16 cellular contexts compared by ENCODE assay signal in the genomic region with DNA sequence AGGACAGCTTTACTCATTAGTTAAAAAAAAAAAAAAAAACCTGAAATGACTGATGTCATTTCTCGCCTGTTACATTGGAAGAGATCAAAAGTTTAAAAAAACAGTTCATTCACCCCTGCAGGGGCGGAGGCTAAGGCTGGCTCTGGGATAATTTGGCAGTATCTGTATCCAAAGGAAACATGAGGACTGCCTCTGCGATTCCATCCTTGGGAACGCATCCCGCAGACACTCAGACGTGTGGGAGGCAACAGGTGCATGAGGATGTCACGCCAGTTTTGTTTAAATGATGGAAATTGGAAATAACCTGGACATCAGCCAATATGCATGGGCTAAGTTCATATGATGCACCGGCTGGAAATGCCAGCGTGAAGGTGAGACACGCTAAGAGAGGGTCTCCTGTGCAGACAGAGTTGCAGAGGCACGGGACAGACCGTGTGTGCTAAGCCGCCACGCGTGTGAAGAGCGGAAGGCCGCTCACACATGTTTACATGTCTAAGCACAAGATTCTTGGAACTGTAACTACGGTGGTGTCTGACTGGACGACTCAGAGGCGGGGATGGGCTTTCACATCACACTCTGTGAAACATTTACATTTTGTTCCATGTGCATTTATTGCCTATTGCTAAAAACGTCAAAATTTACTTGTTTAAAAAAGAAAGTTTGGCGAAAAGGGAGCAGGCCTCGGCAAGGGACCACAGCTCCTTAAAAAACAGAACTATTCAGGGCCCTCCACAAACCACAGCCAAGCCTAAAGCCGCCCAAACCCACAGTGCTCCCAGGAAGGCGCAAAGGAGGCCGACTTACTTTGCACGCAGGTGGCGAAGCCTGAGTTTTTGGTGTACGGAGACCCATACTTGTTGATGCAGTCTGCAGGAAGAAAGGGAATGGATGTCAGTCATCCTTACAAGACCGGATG. TPM values are rescaled to one million over a fixed set of nuclear protein-coding genes. Genes with fewer than 3 reads are reported as not detected.
DNase-seq lines count a peak whose midpoint lies in the region; ATAC-seq and TF ChIP-seq lines count a peak whose summit lies in the region.
"Had no signal": no experiment of that assay in that cellular context is flagged by ENCODE, and none has a peak within 500 bp of the region (broad histone marks: within the 10 kb centered on the region; RNA-seq: fewer than 3 reads in every experiment).

No MANE protein-coding gene starts in this region.

- H3K4me3 Mint-ChIP-seq in CD4-positive, CD25-positive, alpha-beta regulatory T cell, result peak overlapping the region in 3 of 4 donors; percentile 67 to 79 (median 74)
- peak overlapping the region; percentile 59 for H3K4me3 Mint-ChIP-seq in activated naive CD8-positive, alpha-beta T cell
- no peak overlapping the region for H3K4me3 Mint-ChIP-seq in mesothelial cell of epicardium
- H3K4me3 Mint-ChIP-seq: GM23338 had no signal

- no peaks in the 10 kb centered on the region for H3K27me3 ChIP-seq in CD4-positive, CD25-positive, alpha-beta regulatory T cell (ENCODE audit: control insufficient read depth, insufficient read depth, low read length)
- H3K27me3 ChIP-seq in H7 (ENCODE audit: control insufficient read depth, insufficient read depth, low read length), result no peaks in the 10 kb centered on the region
- H3K27me3 ChIP-seq: sigmoid colon had no signal

- H3K36me3 Mint-ChIP-seq in CD4-positive, CD25-positive, alpha-beta regulatory T cell, result no peaks in the 10 kb centered on the region
- H3K36me3 Mint-ChIP-seq in activated naive CD8-positive, alpha-beta T cell, result no peaks in the 10 kb centered on the region
- H3K36me3 Mint-ChIP-seq in mesothelial cell of epicardium, result no peaks in the 10 kb centered on the region

- H3K9me3 Mint-ChIP-seq in CD4-positive, CD25-positive, alpha-beta regulatory T cell, result peaks cover 0 to 4% (median 0%) of the 10 kb centered on the region in 7 donors
- no peaks in the 10 kb centered on the region for H3K9me3 Mint-ChIP-seq in activated naive CD8-positive, alpha-beta T cell (ENCODE audit: low read depth)
- H3K9me3 Mint-ChIP-seq in mesothelial cell of epicardium, result no peaks in the 10 kb centered on the region
- H3K9me3 Mint-ChIP-seq: GM23338 had no signal

- H3K4me1 Mint-ChIP-seq in CD4-positive, CD25-positive, alpha-beta regulatory T cell, result peaks cover 9 to 57% (median 17%) of the 10 kb centered on the region in 4 donors
- peaks cover 38% of the 10 kb centered on the region for H3K4me1 Mint-ChIP-seq in activated naive CD8-positive, alpha-beta T cell (ENCODE audit: low read depth)
- H3K4me1 Mint-ChIP-seq in mesothelial cell of epicardium, result peaks cover 19% of the 10 kb centered on the region

- H3K4me1 ChIP-seq in CD4-positive, CD25-positive, alpha-beta regulatory T cell (ENCODE audit: control insufficient read depth, insufficient read depth, low read length, poor library complexity, severe bottlenecking), result peaks cover 28% of the 10 kb centered on the region

- peaks cover 11% of the 10 kb centered on the region for H3K27me3 Mint-ChIP-seq in CD4-positive, CD25-positive, alpha-beta regulatory T cell
- H3K27me3 Mint-ChIP-seq in activated naive CD8-positive, alpha-beta T cell, result peaks cover 3% of the 10 kb centered on the region
- no peaks in the 10 kb centered on the region for H3K27me3 Mint-ChIP-seq in mesothelial cell of epicardium (ENCODE audit: low read depth)

- no peak for TF ChIP-seq CTCF in mesothelial cell of epicardium (IDR thresholded peaks at IDR 0.05; ENCODE audit: unreplicated experiment)

- H3K36me3 ChIP-seq in CD4-positive, CD25-positive, alpha-beta regulatory T cell (ENCODE audit: control insufficient read depth, insufficient read depth, low read length), result no peaks in the 10 kb centered on the region
- H3K36me3 ChIP-seq in H7 (replicated peaks; ENCODE audit: control insufficient read depth, insufficient read depth, low read length), result no peaks in the 10 kb centered on the region

- peak overlapping the region; percentile 73 for H3K4me3 ChIP-seq in CD4-positive, CD25-positive, alpha-beta regulatory T cell (ENCODE audit: low read depth, low read length)
- H3K4me3 ChIP-seq in H7 (ENCODE audit: insufficient read depth, low read depth, low read length), result no peak overlapping the region
- H3K4me3 ChIP-seq: GM23338, sigmoid colon had no signal

- DNase-seq in CD4-positive, CD25-positive, alpha-beta regulatory T cell, result no peak
- DNase-seq in H7 (peak; percentile 22), mesothelial cell of epicardium (ENCODE audit: low spot score in 2 of 2, unreplicated experiment in 2 of 2) (peak in 1 of 2 experiments; percentile 8), NCI-H187 treated with DMSO at 0.1 percent for 48 hours (lab: John Stamatoyannopoulos, UW) (no peak), NCI-H1694 treated with DMSO at 0.1 percent for 48 hours (lab: John Stamatoyannopoulos, UW) (no peak)
- DNase-seq: activated CD8-positive, alpha-beta memory T cell treated with anti-CD3 and anti-CD28 coated beads, Interleukin-2, amount 50 U/mL, for 4 hours; foreskin fibroblast; NCI-H187; SHP77; sigmoid colon had no signal

- no peak overlapping the region for H3K27ac ChIP-seq in CD4-positive, CD25-positive, alpha-beta regulatory T cell (ENCODE audit: insufficient read depth, low read length, poor library complexity, severe bottlenecking)
- H3K27ac ChIP-seq: KMS-11 had no signal

- H3K27ac Mint-ChIP-seq in CD4-positive, CD25-positive, alpha-beta regulatory T cell, result peak overlapping the region in 2 of 3 donors; percentile 62 to 71
- H3K27ac Mint-ChIP-seq in activated naive CD8-positive, alpha-beta T cell, result no peak overlapping the region
- peak overlapping the region; percentile 16 for H3K27ac Mint-ChIP-seq in mesothelial cell of epicardium
- H3K27ac Mint-ChIP-seq: CD14-positive monocyte had no signal

- no peaks in the 10 kb centered on the region for H3K9me3 ChIP-seq in CD4-positive, CD25-positive, alpha-beta regulatory T cell (ENCODE audit: control insufficient read depth in 2 of 2, low read length in 2 of 2)
- H3K9me3 ChIP-seq: sigmoid colon had no signal

- ATAC-seq in CD4-positive, CD25-positive, alpha-beta regulatory T cell (ENCODE audit: low read depth in 2 of 2), result no peak
- ATAC-seq in HG02973 (IDR thresholded peaks at IDR 0.05; ENCODE audit: unreplicated experiment) (no peak), HG02981 (IDR thresholded peaks at IDR 0.05; ENCODE audit: unreplicated experiment) (no peak)
- ATAC-seq: GM23338 had no signal

RNA-seq across cellular contexts. Expression of a gene that starts 17.9 kb away (rescaled TPM):
- 2.8 TPM for total RNA-seq in CD4-positive, CD25-positive, alpha-beta regulatory T cell
- polyA plus RNA-seq in CD4-positive, CD25-positive, alpha-beta regulatory T cell, result under 1 TPM in 2 of 4 donors, not detected in 2; 0.29 to 0.34 TPM
- total RNA-seq in H7 (2014; rRNA removed; shearing (Covaris generic)), result 9.1 and 15.1 TPM in 2 replicates
- total RNA-seq in mesothelial cell of epicardium, result 67.4 to 74.1 TPM (median 71.5 TPM) in 3 replicates
